Comparison of ENCODE assay signal across 24 cellular contexts in the genomic region with DNA sequence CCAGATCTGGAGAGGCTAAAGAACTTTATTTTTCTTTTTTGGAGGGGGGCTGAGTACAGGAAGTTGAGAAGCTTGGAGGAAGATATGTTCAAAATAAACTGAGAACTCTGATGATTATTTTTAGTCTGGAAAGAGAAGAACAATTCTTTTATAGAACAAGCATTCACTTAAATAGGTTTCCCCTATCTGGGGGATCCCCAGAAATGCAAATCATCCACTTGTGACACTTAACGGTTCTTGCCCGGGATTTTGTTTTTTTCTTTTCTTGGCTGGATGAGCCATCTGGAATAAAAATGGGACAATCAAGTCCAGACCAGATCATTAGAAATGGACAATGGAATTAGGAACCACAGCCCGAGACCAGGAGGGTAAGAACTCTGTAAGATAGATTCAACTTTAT.
DNase-seq lines count a peak whose midpoint lies in the region; ATAC-seq and TF ChIP-seq lines count a peak whose summit lies in the region.
"Had no signal": no experiment of that assay in that cellular context is flagged by ENCODE, and none has a peak within 500 bp of the region (broad histone marks: within the 10 kb centered on the region; RNA-seq: fewer than 3 reads in every experiment).

No MANE protein-coding gene starts in this region.

- no peaks in the 10 kb centered on the region for H3K79me2 ChIP-seq in MM.1S (ENCODE audit: low read length)

- no peak overlapping the region for H2AFZ ChIP-seq in MM.1S (ENCODE audit: low read length)

- H3K36me3 ChIP-seq in MM.1S (replicated peaks; ENCODE audit: insufficient read depth, low read length) = no peaks in the 10 kb centered on the region
- H3K36me3 ChIP-seq: cardiac muscle cell, heart left ventricle, thoracic aorta had no signal

- TF ChIP-seq CTCF in MM.1S (IDR thresholded peaks at IDR 0.05; ENCODE audit: low read length) (no peak), progenitor cell of endocrine pancreas (IDR thresholded peaks at IDR 0.05; ENCODE audit: unreplicated experiment) (no peak)

- H3F3A ChIP-seq in MM.1S (ENCODE audit: insufficient read depth, low read length) = no peaks in the 10 kb centered on the region

- H3K9me3 ChIP-seq in MM.1S (replicated peaks; ENCODE audit: insufficient read depth, low read length) = no peaks in the 10 kb centered on the region
- H3K9me3 ChIP-seq: heart left ventricle, psoas muscle, thoracic aorta had no signal

- H3K27ac ChIP-seq in MM.1S (ENCODE audit: low read length) = no peak overlapping the region
- H3K27ac ChIP-seq: cardiac muscle cell, psoas muscle, thoracic aorta had no signal

- no peaks in the 10 kb centered on the region for H3K9me2 ChIP-seq in MM.1S (replicated peaks; ENCODE audit: insufficient read depth, low read length)

- peak overlapping the region; percentile 82 for H3K27ac Mint-ChIP-seq in progenitor cell of endocrine pancreas
- H3K27ac Mint-ChIP-seq: activated naive CD4-positive, alpha-beta T cell treated with anti-CD3 and anti-CD28 coated beads for 36 hours; activated T-cell treated with anti-CD3 and anti-CD28 coated beads, Interleukin-2, amount 50 U/mL, for 72 hours; CD4-positive, CD25-positive, alpha-beta regulatory T cell; stimulated activated effector memory CD8-positive, alpha-beta T cell treated with anti-CD3 and anti-CD28 coated beads, Interleukin-12 subunit alpha, Interleukin-12 subunit beta, amount 100 ng/mL, for 72 hours had no signal

- ATAC-seq in GM18511 (IDR thresholded peaks at IDR 0.05; ENCODE audit: unreplicated experiment) (peak; percentile 40), GM21526 (IDR thresholded peaks at IDR 0.05; ENCODE audit: low FRiP score, unreplicated experiment) (no peak), GM18502 (IDR thresholded peaks at IDR 0.05; ENCODE audit: poor library complexity, unreplicated experiment) (no peak)
- ATAC-seq: activated T-cell treated with anti-CD3 and anti-CD28 coated beads, Interleukin-2, amount 50 U/mL, for 72 hours; heart left ventricle; left lobe of liver; psoas muscle; stimulated activated effector memory CD8-positive, alpha-beta T cell treated with anti-CD3 and anti-CD28 coated beads, Interleukin-12 subunit alpha, Interleukin-12 subunit beta, amount 100 ng/mL, for 72 hours had no signal

- peaks cover 5% of the 10 kb centered on the region for H3K4me1 Mint-ChIP-seq in progenitor cell of endocrine pancreas (ENCODE audit: low read depth)

- peak; percentile 20 for DNase-seq in MM.1S
- peak; percentile 37 for DNase-seq in germinal center (ENCODE audit: low spot score)
- no peak for DNase-seq in progenitor cell of endocrine pancreas (ENCODE audit: low spot score, unreplicated experiment)
- DNase-seq in cerebellum (ENCODE audit: low spot score) = no peak
- DNase-seq in activated CD8-positive, alpha-beta memory T cell treated with anti-CD3 and anti-CD28 coated beads, Interleukin-2, amount 50 U/mL, for 4 hours = no peak
- DNase-seq: activated CD4-positive, alpha-beta T cell treated with anti-CD3 and anti-CD28 coated beads for 1 hour; activated naive CD4-positive, alpha-beta T cell treated with anti-CD3 and anti-CD28 coated beads for 36 hours; activated T-cell treated with anti-CD3 and anti-CD28 coated beads, Interleukin-2, amount 50 U/mL, for 72 hours; CD4-positive, CD25-positive, alpha-beta regulatory T cell; DMS153; GF-D8; heart left ventricle; KG1; NCI-H187 treated with DMSO at 0.1 percent for 48 hours; nephron progenitor cell; psoas muscle; SHP77 had no signal

- H3K27me3 Mint-ChIP-seq in progenitor cell of endocrine pancreas = no peaks in the 10 kb centered on the region

- peak overlapping the region; percentile 26; the same call in 1 of the 2 replicates for H3K4me2 ChIP-seq in MM.1S (ENCODE audit: low read depth, low read length)

- H3K4me3 ChIP-seq in MM.1S (ENCODE audit: low read length) = no peak overlapping the region
- H3K4me3 ChIP-seq: cardiac muscle cell, heart left ventricle, psoas muscle, thoracic aorta had no signal

- H4K20me1 ChIP-seq in MM.1S (ENCODE audit: insufficient read depth, low read length) = no peaks in the 10 kb centered on the region

- H3K27me3 ChIP-seq in MM.1S (replicated peaks; ENCODE audit: insufficient read depth, low read length) = no peaks in the 10 kb centered on the region

- H3K4me1 ChIP-seq in MM.1S (ENCODE audit: low read length) = peaks cover 13% of the 10 kb centered on the region
- H3K4me1 ChIP-seq: psoas muscle had no signal

- H3K4me3 Mint-ChIP-seq in progenitor cell of endocrine pancreas (ENCODE audit: low read depth) = no peak overlapping the region
- H3K4me3 Mint-ChIP-seq: activated naive CD4-positive, alpha-beta T cell treated with anti-CD3 and anti-CD28 coated beads for 36 hours; activated T-cell treated with anti-CD3 and anti-CD28 coated beads, Interleukin-2, amount 50 U/mL, for 72 hours; CD4-positive, CD25-positive, alpha-beta regulatory T cell; nephron progenitor cell; stimulated activated effector memory CD8-positive, alpha-beta T cell treated with anti-CD3 and anti-CD28 coated beads, Interleukin-12 subunit alpha, Interleukin-12 subunit beta, amount 100 ng/mL, for 72 hours had no signal

- H3K9ac ChIP-seq in MM.1S (ENCODE audit: low read length) = no peak overlapping the region

- H3K36me3 Mint-ChIP-seq in progenitor cell of endocrine pancreas (ENCODE audit: insufficient read depth) = no peaks in the 10 kb centered on the region
- H3K36me3 Mint-ChIP-seq: CD4-positive, CD25-positive, alpha-beta regulatory T cell; stimulated activated effector memory CD8-positive, alpha-beta T cell treated with anti-CD3 and anti-CD28 coated beads, Interleukin-12 subunit alpha, Interleukin-12 subunit beta, amount 100 ng/mL, for 72 hours had no signal

- no peaks in the 10 kb centered on the region for H3K9me3 Mint-ChIP-seq in progenitor cell of endocrine pancreas (ENCODE audit: low read depth)
- H3K9me3 Mint-ChIP-seq: activated naive CD4-positive, alpha-beta T cell treated with anti-CD3 and anti-CD28 coated beads for 36 hours; activated T-cell treated with anti-CD3 and anti-CD28 coated beads, Interleukin-2, amount 50 U/mL, for 72 hours; CD4-positive, CD25-positive, alpha-beta regulatory T cell; nephron progenitor cell; stimulated activated effector memory CD8-positive, alpha-beta T cell treated with anti-CD3 and anti-CD28 coated beads, Interleukin-12 subunit alpha, Interleukin-12 subunit beta, amount 100 ng/mL, for 72 hours had no signal

Comparison
In these comparisons a context has a peak if more than half of its experiments do, and no peak if none do; other contexts are left out.
1. DNase-seq: peak in MM.1S (single experiment) and germinal center (single experiment); none in progenitor cell of endocrine pancreas (single experiment), cerebellum (single experiment) and activated CD8-positive, alpha-beta memory T cell treated with anti-CD3 and anti-CD28 coated beads, Interleukin-2, amount 50 U/mL, for 4 hours (single experiment).